ENCODE assay signal across 9 cellular contexts in the genomic region with DNA sequence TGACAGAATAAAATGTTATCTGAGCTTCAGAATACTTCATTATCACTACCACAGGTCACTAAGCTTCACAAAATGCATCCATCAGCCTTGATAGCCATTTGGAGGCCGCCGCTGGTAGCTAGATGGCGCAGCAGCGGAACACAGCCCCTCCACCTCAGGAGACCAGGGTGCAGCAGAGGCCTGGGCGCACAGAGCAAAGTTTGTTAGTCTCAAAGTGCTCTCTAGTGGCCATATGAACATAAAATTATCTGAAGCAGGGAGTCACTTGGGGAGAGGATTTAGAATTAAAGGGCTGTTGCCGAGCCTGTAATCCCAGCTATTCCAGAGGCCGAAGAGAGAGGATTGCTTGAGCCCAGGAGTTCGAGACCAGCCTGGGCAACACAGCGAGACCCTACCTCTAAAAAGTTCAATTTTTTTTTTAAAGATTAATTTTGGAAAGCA. TPM values are rescaled to one million over a fixed set of nuclear protein-coding genes. Genes with fewer than 3 reads are reported as not detected.
A peak's percentile ranks its signal among the peaks of the same experiment; 100 is the strongest.
DNase-seq lines count a peak whose midpoint lies in the region; ATAC-seq, FAIRE-seq and TF ChIP-seq lines count a peak whose summit lies in the region.
"Had no signal": no experiment of that assay in that cellular context is flagged by ENCODE, and none has a peak within 500 bp of the region (broad histone marks: within the 10 kb centered on the region; RNA-seq: fewer than 3 reads in every experiment).

No MANE protein-coding gene starts in this region.

- no peak for FAIRE-seq in keratinocyte (lab: Jason Lieb, UNC)

- H2AFZ ChIP-seq in keratinocyte (ENCODE audit: control insufficient read depth, low read length) = no peak overlapping the region

- no peaks in the 10 kb centered on the region for H3K36me3 ChIP-seq in keratinocyte (ENCODE audit: control insufficient read depth in 2 of 2, extremely low read depth in 1 of 2, insufficient read depth in 2 of 2, low read length in 2 of 2)
- H3K36me3 ChIP-seq: neutrophil had no signal

- peaks cover 0 to 2% (median 0%) of the 10 kb centered on the region in 3 donors for H3K4me1 Mint-ChIP-seq in T-cell

- no peak overlapping the region for H3K4me3 ChIP-seq in keratinocyte (ENCODE audit: control insufficient read depth in 2 of 3, extremely low read depth in 1 of 3, insufficient read depth in 2 of 3, low read depth in 1 of 3, low read length in 3 of 3)

- no peak overlapping the region for H3K27ac ChIP-seq in keratinocyte (ENCODE audit: control insufficient read depth, insufficient read depth, low read length)
- H3K27ac ChIP-seq: neutrophil had no signal

- H3K4me3 Mint-ChIP-seq in T-cell = no peak overlapping the region

- H3K27me3 Mint-ChIP-seq in T-cell = peaks cover 0 to 4% of the 10 kb centered on the region in 2 donors

- peak; percentile 34 to 61 (median 39) for TF ChIP-seq CTCF in keratinocyte (optimal IDR thresholded peaks at IDR 0.05 in 1 of 3, IDR thresholded peaks at IDR 0.05 in 1 of 3, conservative IDR thresholded peaks at IDR 0.05 in 1 of 3; ENCODE audit: extremely low read depth in 1 of 3, insufficient read depth in 2 of 3, low read length in 3 of 3)

- ATAC-seq in HG02588 (IDR thresholded peaks at IDR 0.05; ENCODE audit: unreplicated experiment) (peak; percentile 99), T-cell (replicated peaks in 1 of 4) (peak; percentile 91 to 98 (median 96))

- H3K9me1 ChIP-seq in keratinocyte (ENCODE audit: control insufficient read depth, extremely low read depth, insufficient read depth, low read length) = no peaks in the 10 kb centered on the region

- H3K9me3 ChIP-seq in keratinocyte (ENCODE audit: control insufficient read depth, low read depth, low read length) = no peaks in the 10 kb centered on the region
- H3K9me3 ChIP-seq: neutrophil had no signal

- POLR2A ChIA-PET in T-cell (lab: Charles Lee) = interaction anchor here in 1 of 2 donors (0.6 kb wide), 1 partner anchor 13 kb away, joined by 6 read pairs; no protein-coding TSS in a partner anchor

- dilution Hi-C loops in keratinocyte (cut with MboI; ENCODE audit: extremely low pct_ligation_motif_present, low sequenced_read_pairs) = loop anchor here (25.0 kb wide), 1 partner anchor 337 kb away; no protein-coding TSS in a partner anchor

- H3K9ac ChIP-seq in keratinocyte (ENCODE audit: control insufficient read depth, extremely low read depth, insufficient read depth, low read length) = no peak overlapping the region

- no peaks in the 10 kb centered on the region for H4K20me1 ChIP-seq in keratinocyte (ENCODE audit: control insufficient read depth, extremely low read depth, insufficient read depth, low read length)

- DNase-seq in NCI-H2196 (lab: John Stamatoyannopoulos, UW; ENCODE audit: unreplicated experiment) (peak; percentile 11), NCI-H2196 treated with DMSO at 0.1 percent for 48 hours (lab: John Stamatoyannopoulos, UW; ENCODE audit: unreplicated experiment) (no peak), NAMALWA (ENCODE audit: low spot score) (peak; percentile 87), T-cell (peak in 33 of 34 experiments; percentile 13 to 67 (median 39)), astrocyte of the hippocampus (ENCODE audit: low read depth, low spot score) (peak; percentile 71), keratinocyte (ENCODE audit: low read depth, low spot score) (no peak)
- peak in 2 of 3 experiments; percentile 35 to 44 for DNase-seq in stimulated activated CD4-positive, alpha-beta T cell treated with anti-CD3 and anti-CD28 coated beads, TNF-alpha, amount 100 ng/mL, for 4 hours (ENCODE audit: low read depth in 3 of 3)

- no peaks in the 10 kb centered on the region for H3K9me3 Mint-ChIP-seq in T-cell

- H3K79me2 ChIP-seq in keratinocyte (ENCODE audit: control insufficient read depth, insufficient read depth, low read length) = no peaks in the 10 kb centered on the region

- no peaks in the 10 kb centered on the region for H3K4me1 ChIP-seq in keratinocyte (ENCODE audit: control insufficient read depth, extremely low read depth, insufficient read depth, low read length)

- CTCF ChIA-PET in T-cell (lab: Charles Lee) = interaction anchor here (0.6 to 1.6 kb wide), 16 partner anchors 10 to 1782 kb away, joined by 3 to 9 read pairs (median 3); no protein-coding TSS in a partner anchor

- H3K27me3 ChIP-seq in keratinocyte (ENCODE audit: control insufficient read depth, extremely low read depth, insufficient read depth, low read length) = no peaks in the 10 kb centered on the region

- no peak overlapping the region for H3K27ac Mint-ChIP-seq in T-cell

- H3K36me3 Mint-ChIP-seq in T-cell = no peaks in the 10 kb centered on the region

- no peak overlapping the region for H3K4me2 ChIP-seq in keratinocyte (ENCODE audit: control insufficient read depth, extremely low read depth, insufficient read depth, low read depth, low read length)

RNA-seq across cellular contexts. Expression of a gene that starts 8.1 kb away (rescaled TPM):
- total RNA-seq in T-cell = 10 to 100 TPM; 55.3 to 78.7 (median 68.8) TPM
- polyA plus RNA-seq in keratinocyte = 66.6 to 121 TPM (median 119 TPM) in 3 replicates
- polyA plus RNA-seq in keratinocyte (2011; ENCODE audit: low read depth) = 63.0 TPM
- 94.6 and 123 TPM in 2 replicates for polyA plus RNA-seq in keratinocyte (2011; cell fraction: cytosol; rRNA removed)
- polyA plus RNA-seq in keratinocyte (2011; cell fraction: nucleus; rRNA removed) = 111 and 133 TPM in 2 replicates
- 69.9 and 99.2 TPM in 2 replicates for polyA plus RNA-seq in keratinocyte (2012; ENCODE audit: low replicate concordance)
- 42.6 to 74.4 TPM (median 51.3 TPM) in 3 replicates for polyA minus RNA-seq in keratinocyte
- 47.0 TPM for polyA minus RNA-seq in keratinocyte (2011; cell fraction: cytosol; rRNA and poly(A)+ RNA removed)
- 27.1 and 37.8 TPM in 2 replicates for polyA minus RNA-seq in keratinocyte (2011; cell fraction: nucleus; rRNA and poly(A)+ RNA removed)

Comparison
In these comparisons a context has a peak if more than half of its experiments do, and no peak if none do; other contexts are left out.
1. DNase-seq: peak in NCI-H2196 (single experiment), NAMALWA (single experiment), T-cell (33 of 34), astrocyte of the hippocampus (single experiment) and stimulated activated CD4-positive, alpha-beta T cell treated with anti-CD3 and anti-CD28 coated beads, TNF-alpha, amount 100 ng/mL, for 4 hours (2 of 3); none in NCI-H2196 treated with DMSO at 0.1 percent for 48 hours (single experiment) and keratinocyte (single experiment).